Comparison of ENCODE assay signal across 14 cellular contexts in the genomic region with DNA sequence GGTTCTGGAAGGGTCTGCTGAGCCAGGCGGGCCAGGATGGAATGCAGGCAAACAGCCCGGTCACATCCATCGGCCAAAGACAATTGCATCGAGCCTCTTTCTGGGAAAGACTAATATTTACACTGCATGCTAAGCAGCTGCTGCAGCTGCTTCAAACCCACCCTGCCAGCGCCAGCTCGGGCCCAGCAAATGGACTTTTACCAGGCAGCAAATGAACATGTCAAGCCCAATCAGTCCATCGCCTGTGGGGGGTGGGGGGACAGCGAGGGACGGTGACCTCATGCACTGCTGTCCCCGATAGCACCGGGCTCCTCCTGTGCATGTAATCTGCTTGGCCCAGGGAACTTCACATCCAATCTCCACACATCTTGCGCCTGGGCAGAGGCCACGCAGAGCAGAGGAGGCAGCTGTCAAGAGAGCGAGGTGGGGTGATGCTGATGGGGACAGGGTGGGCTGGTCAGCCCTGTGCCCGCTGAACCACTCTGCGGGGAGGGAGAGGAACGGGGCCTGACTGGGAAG. TPM values are rescaled to one million over a fixed set of nuclear protein-coding genes. Genes with fewer than 3 reads are reported as not detected.
A peak's percentile ranks its signal among the peaks of the same experiment; 100 is the strongest.
DNase-seq lines count a peak whose midpoint lies in the region; ATAC-seq and TF ChIP-seq lines count a peak whose summit lies in the region.
"Had no signal": no experiment of that assay in that cellular context is flagged by ENCODE, and none has a peak within 500 bp of the region (broad histone marks: within the 10 kb centered on the region; RNA-seq: fewer than 3 reads in every experiment).

No MANE protein-coding gene starts in this region.

- H3K36me3 ChIP-seq in right atrium auricular region: no peaks in the 10 kb centered on the region
- no peaks in the 10 kb centered on the region for H3K36me3 ChIP-seq in lower lobe of right lung
- no peaks in the 10 kb centered on the region for H3K36me3 ChIP-seq in upper lobe of right lung
- H3K36me3 ChIP-seq: adrenal gland, prostate gland, vagina had no signal

- peaks cover 7% of the 10 kb centered on the region for H3K9me3 Mint-ChIP-seq in WTC11

- ATAC-seq in left cardiac atrium: peak; percentile 43 to 53
- ATAC-seq in WTC11: no peak
- ATAC-seq in lower lobe of right lung: peak; percentile 25 to 54
- ATAC-seq in upper lobe of right lung: peak; percentile 15
- no peak for ATAC-seq in HG03097 (IDR thresholded peaks at IDR 0.05; ENCODE audit: low FRiP score, unreplicated experiment)
- no peak for ATAC-seq in GM21737 (IDR thresholded peaks at IDR 0.05; ENCODE audit: unreplicated experiment)

- intact Hi-C loops in left cardiac atrium (cut with DNase I) (no loop called here), lower lobe of right lung (cut with DNase I) (no loop called here), upper lobe of right lung (cut with DNase I) (no loop called here)

- H3K27ac ChIP-seq in right atrium auricular region (no peak overlapping the region), lower lobe of right lung (no peak overlapping the region), upper lobe of right lung (no peak overlapping the region)
- H3K27ac ChIP-seq: adrenal gland, prostate gland, vagina had no signal

- POLR2A ChIA-PET in WTC11 (lab: Charles Lee): no interaction called here

- peaks cover 5% of the 10 kb centered on the region for H3K27me3 Mint-ChIP-seq in WTC11 (ENCODE audit: low read depth)

- H3K9me3 ChIP-seq in right atrium auricular region: no peaks in the 10 kb centered on the region
- no peaks in the 10 kb centered on the region for H3K9me3 ChIP-seq in lower lobe of right lung
- no peaks in the 10 kb centered on the region for H3K9me3 ChIP-seq in upper lobe of right lung
- H3K9me3 ChIP-seq: adrenal gland, prostate gland, vagina had no signal

- no peak overlapping the region for H3K4me3 ChIP-seq in right atrium auricular region
- no peak overlapping the region for H3K4me3 ChIP-seq in lower lobe of right lung
- no peak overlapping the region for H3K4me3 ChIP-seq in upper lobe of right lung
- H3K4me3 ChIP-seq: adrenal gland, prostate gland, vagina had no signal

- peaks cover 19% of the 10 kb centered on the region for H3K4me1 Mint-ChIP-seq in WTC11

- CTCF ChIA-PET in WTC11 (lab: Charles Lee): interaction anchor here (0.7 to 8.4 kb wide), 4 partner anchors 15 to 31 kb away, joined by 3 to 49 read pairs (median 6); no protein-coding TSS in a partner anchor

- no peaks in the 10 kb centered on the region for H3K27me3 ChIP-seq in right atrium auricular region
- no peaks in the 10 kb centered on the region for H3K27me3 ChIP-seq in lower lobe of right lung (ENCODE audit: low read depth)
- no peaks in the 10 kb centered on the region for H3K27me3 ChIP-seq in upper lobe of right lung
- H3K27me3 ChIP-seq: adrenal gland, vagina had no signal

- TF ChIP-seq CTCF in right atrium auricular region (IDR thresholded peaks at IDR 0.05) (no peak), WTC11 (IDR thresholded peaks at IDR 0.05) (no peak), lower lobe of right lung (IDR thresholded peaks at IDR 0.05) (no peak), upper lobe of right lung (IDR thresholded peaks at IDR 0.05) (no peak)

- H3K27ac Mint-ChIP-seq in WTC11: no peak overlapping the region

- H3K4me1 ChIP-seq in right atrium auricular region (peaks cover 0 to 6% of the 10 kb centered on the region in 2 donors), lower lobe of right lung (peaks cover 14% of the 10 kb centered on the region), upper lobe of right lung (no peaks in the 10 kb centered on the region)
- H3K4me1 ChIP-seq: adrenal gland, prostate gland, vagina had no signal

- no peak overlapping the region for H3K4me3 Mint-ChIP-seq in WTC11

- no peaks in the 10 kb centered on the region; the same call in 1 of the 2 replicates for H3K36me3 Mint-ChIP-seq in WTC11

- no peak for DNase-seq in left cardiac atrium
- no peak for DNase-seq in right atrium auricular region (ENCODE audit: low spot score)
- no peak for DNase-seq in WTC11 (ENCODE audit: low spot score)
- DNase-seq in lower lobe of right lung: no peak
- DNase-seq in upper lobe of right lung: no peak
- no peak for DNase-seq in NCI-H82 (lab: John Stamatoyannopoulos, UW)
- DNase-seq: activated CD8-positive, alpha-beta memory T cell treated with anti-CD3 and anti-CD28 coated beads for 24 hours; adrenal gland had no signal

TF ChIP-seq in WTC11, 78 proteins besides CTCF, POLR2A, EP300 and RAD21:
- TF ChIP-seq TP53 (CRISPR knock-in tag; IDR thresholded peaks at IDR 0.05) (no peak), GABPB1 (CRISPR knock-in tag; IDR thresholded peaks at IDR 0.05) (peak; percentile 59)
TF ChIP-seq in WTC11: peak in this region for 1.

RNA-seq across cellular contexts. Expression of gene CDH5, which starts 39.4 kb away (rescaled TPM):
- total RNA-seq in left cardiac atrium: 10 to 100 TPM; 40.3 to 80.0 TPM
- total RNA-seq in right atrium auricular region: 10 to 100 TPM; 47.4 to 58.0 TPM
- total RNA-seq in WTC11 (2021): 0.14 to 0.28 TPM (median 0.14 TPM) in 3 replicates
- 128 TPM for total RNA-seq in lower lobe of right lung
- total RNA-seq in upper lobe of right lung: 144 TPM
- total RNA-seq: A172; T-helper 2 cell treated with Interferon-gamma antibody and Interleukin-4, amounts not matched to agents 100 ng/mL and 5 ng/mL, for 36 hours had no signal

Comparison
In these comparisons a context has a peak if more than half of its experiments do, and no peak if none do; other contexts are left out.
1. ATAC-seq: peak in left cardiac atrium (2 of 2), lower lobe of right lung (2 of 2) and upper lobe of right lung (single experiment); none in WTC11 (single experiment), HG03097 (single experiment) and GM21737 (single experiment).
2. RNA of gene CDH5, which starts 39.4 kb away (total RNA-seq): 144 TPM in upper lobe of right lung (single experiment), 128 TPM in lower lobe of right lung (single experiment), 40.3 to 80.0 TPM in left cardiac atrium and 47.4 to 58.0 TPM in right atrium auricular region; 0.14 to 0.28 TPM in WTC11; every median in the first group is over 10 times any median in the second.